Comparison of ENCODE assay signal across 8 cellular contexts in genomic region chr22:30205281-30206115, GRCh38.
DNase-seq lines count a peak whose midpoint lies in the region; ATAC-seq and TF ChIP-seq lines count a peak whose summit lies in the region.

No MANE protein-coding gene starts in this region.

- peak overlapping the region; percentile 3 to 76 for H3K27ac ChIP-seq in coronary artery

- H3K4me3 ChIP-seq in coronary artery: peak overlapping the region; percentile 50

- DNase-seq in DMS 273 treated with DMSO at 0.1 percent for 48 hours (lab: John Stamatoyannopoulos, UW) (peak; percentile 43), NCI-H226 (peak; percentile 88), coronary artery (ENCODE audit: low spot score) (peak; percentile 87), T-helper 9 cell (no peak)
- no peak for DNase-seq in stimulated activated CD4-positive, alpha-beta T cell treated with anti-CD3 and anti-CD28 coated beads, Interleukin-2, amount 100 ng/mL, for 24 hours

- H3K9me3 Mint-ChIP-seq in nephron: no peaks in the 10 kb centered on the region

- H3K27me3 Mint-ChIP-seq in nephron (ENCODE audit: low read depth): peaks cover 20% of the 10 kb centered on the region

- H3K4me3 Mint-ChIP-seq in nephron: peak overlapping the region in 1 of 3 experiments; percentile 34

- no peaks in the 10 kb centered on the region for H3K36me3 Mint-ChIP-seq in nephron (ENCODE audit: low read depth)

- TF ChIP-seq CTCF in coronary artery (IDR thresholded peaks at IDR 0.05) (no peak), nephron (IDR thresholded peaks at IDR 0.05; ENCODE audit: unreplicated experiment in 3 of 3) (no peak)

- H3K4me1 Mint-ChIP-seq in nephron: peaks cover 71% of the 10 kb centered on the region

- peak overlapping the region in 2 of 3 experiments; percentile 92 to 96 for H3K27ac Mint-ChIP-seq in nephron

- ATAC-seq in GM21526 (IDR thresholded peaks at IDR 0.05; ENCODE audit: low FRiP score, unreplicated experiment) (no peak), HG03354 (IDR thresholded peaks at IDR 0.05; ENCODE audit: poor library complexity, severe bottlenecking, unreplicated experiment) (no peak)

Comparison
In these comparisons a context has a peak if more than half of its experiments do, and no peak if none do; other contexts are left out.
1. DNase-seq: peak in DMS 273 treated with DMSO at 0.1 percent for 48 hours (single experiment), NCI-H226 (single experiment) and coronary artery (single experiment); none in stimulated activated CD4-positive, alpha-beta T cell treated with anti-CD3 and anti-CD28 coated beads, Interleukin-2, amount 100 ng/mL, for 24 hours (0 of 2) and T-helper 9 cell (single experiment).